24 cellular contexts compared by ENCODE assay signal in the genomic region with DNA sequence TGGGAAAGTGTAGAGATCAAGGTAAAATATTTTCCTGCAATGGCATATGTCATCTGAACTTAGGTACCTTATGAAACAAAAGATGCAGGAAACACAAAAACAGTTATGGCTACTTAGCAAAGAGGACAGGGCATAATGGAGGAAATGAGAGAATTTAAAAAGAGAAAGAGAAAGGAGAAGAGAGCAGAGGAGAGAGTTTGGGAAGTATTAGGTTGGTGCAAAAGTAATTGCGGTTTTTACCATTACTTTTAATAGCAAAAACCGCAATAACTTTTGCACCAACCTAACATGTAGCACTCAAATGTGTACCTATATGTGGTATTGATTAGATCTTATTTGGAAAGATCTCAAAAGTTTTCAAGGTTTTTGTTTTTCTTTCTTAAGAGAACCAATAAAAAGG.
DNase-seq lines count a peak whose midpoint lies in the region; ATAC-seq and TF ChIP-seq lines count a peak whose summit lies in the region.
"Had no signal": no experiment of that assay in that cellular context is flagged by ENCODE, and none has a peak within 500 bp of the region (broad histone marks: within the 10 kb centered on the region; RNA-seq: fewer than 3 reads in every experiment).

No MANE protein-coding gene starts in this region.

- no peak overlapping the region for H3K27ac ChIP-seq in HEK293 (ENCODE audit: extremely low read depth, low read depth, low read length)
- H3K27ac ChIP-seq: A549; BLaER1 treated with 17β-estradiol and CSF1 and Interleukin-3, amounts not matched to agents 10 nM and 100 nM; GM23248 had no signal

- no peaks in the 10 kb centered on the region for H3K9me3 ChIP-seq in HEK293 (ENCODE audit: control insufficient read depth, insufficient read depth, low read depth, low read length)
- H3K9me3 ChIP-seq: BE2C; BLaER1 treated with 17β-estradiol and CSF1 and Interleukin-3, amounts not matched to agents 10 nM and 100 nM had no signal

- no peaks in the 10 kb centered on the region for H3K4me1 Mint-ChIP-seq in activated naive CD8-positive, alpha-beta T cell treated with anti-CD3 and anti-CD28 coated beads, Interleukin-2, amount 10 ng/mL, durations not matched to agents 7 days and 5 days
- no peaks in the 10 kb centered on the region for H3K4me1 Mint-ChIP-seq in activated naive CD8-positive, alpha-beta T cell treated with anti-CD3 and anti-CD28 coated beads, Interleukin-2, amount 50 U/mL, for 24 hours
- H3K4me1 Mint-ChIP-seq: CD14-positive monocyte; CD8-positive, alpha-beta memory T cell had no signal

- POLR2A ChIA-PET in activated naive CD8-positive, alpha-beta T cell treated with anti-CD3 and anti-CD28 coated beads, Interleukin-2, amount 10 ng/mL, durations not matched to agents 7 days and 5 days (lab: Charles Lee): no interaction called here
- POLR2A ChIA-PET in HEK293 (lab: Yijun Ruan, JAX): no interaction called here

- no peaks in the 10 kb centered on the region for H3K4me1 ChIP-seq in HEK293 (ENCODE audit: control insufficient read depth, insufficient read depth, low read length)
- H3K4me1 ChIP-seq: A549; BE2C; BLaER1 treated with 17β-estradiol and CSF1 and Interleukin-3, amounts not matched to agents 10 nM and 100 nM had no signal

- no peak for TF ChIP-seq CTCF in HEK293 (tag by site-specific recombination; IDR thresholded peaks at IDR 0.05)

- ATAC-seq in activated naive CD8-positive, alpha-beta T cell treated with anti-CD3 and anti-CD28 coated beads, Interleukin-2, amount 10 ng/mL, durations not matched to agents 7 days and 5 days (ENCODE audit: low read depth): no peak
- ATAC-seq in activated naive CD8-positive, alpha-beta T cell treated with anti-CD3 and anti-CD28 coated beads, Interleukin-2, amount 50 U/mL, for 24 hours: no peak
- no peak for ATAC-seq in HG03108 (IDR thresholded peaks at IDR 0.05; ENCODE audit: unreplicated experiment)
- ATAC-seq in HG02973 (IDR thresholded peaks at IDR 0.05; ENCODE audit: unreplicated experiment): no peak
- ATAC-seq: A549 had no signal

- H3K36me3 ChIP-seq in HEK293 (ENCODE audit: control insufficient read depth in 2 of 2, insufficient read depth in 1 of 2, low read length in 2 of 2): no peaks in the 10 kb centered on the region
- H3K36me3 ChIP-seq: BE2C; BLaER1 treated with 17β-estradiol and CSF1 and Interleukin-3, amounts not matched to agents 10 nM and 100 nM had no signal

- H3K4me3 ChIP-seq in HEK293 (ENCODE audit: low read depth, low read length): no peak overlapping the region
- H3K4me3 ChIP-seq: A549; BLaER1 treated with 17β-estradiol and CSF1 and Interleukin-3, amounts not matched to agents 10 nM and 100 nM; GM23248 had no signal

- H3K9me3 Mint-ChIP-seq in activated naive CD8-positive, alpha-beta T cell treated with anti-CD3 and anti-CD28 coated beads, Interleukin-2, amount 10 ng/mL, durations not matched to agents 7 days and 5 days: no peaks in the 10 kb centered on the region
- no peaks in the 10 kb centered on the region for H3K9me3 Mint-ChIP-seq in activated naive CD8-positive, alpha-beta T cell treated with anti-CD3 and anti-CD28 coated beads, Interleukin-2, amount 50 U/mL, for 24 hours
- H3K9me3 Mint-ChIP-seq: HFFc6 had no signal

- H3K4me3 Mint-ChIP-seq in activated naive CD8-positive, alpha-beta T cell treated with anti-CD3 and anti-CD28 coated beads, Interleukin-2, amount 10 ng/mL, durations not matched to agents 7 days and 5 days: no peak overlapping the region
- no peak overlapping the region for H3K4me3 Mint-ChIP-seq in activated naive CD8-positive, alpha-beta T cell treated with anti-CD3 and anti-CD28 coated beads, Interleukin-2, amount 50 U/mL, for 24 hours
- H3K4me3 Mint-ChIP-seq: CD14-positive monocyte; CD4-positive, alpha-beta T cell; CD8-positive, alpha-beta memory T cell; HFFc6 had no signal

- H3K36me3 Mint-ChIP-seq in activated naive CD8-positive, alpha-beta T cell treated with anti-CD3 and anti-CD28 coated beads, Interleukin-2, amount 10 ng/mL, durations not matched to agents 7 days and 5 days: no peaks in the 10 kb centered on the region
- H3K36me3 Mint-ChIP-seq in activated naive CD8-positive, alpha-beta T cell treated with anti-CD3 and anti-CD28 coated beads, Interleukin-2, amount 50 U/mL, for 24 hours (ENCODE audit: low read depth): no peaks in the 10 kb centered on the region
- H3K36me3 Mint-ChIP-seq: CD14-positive monocyte; CD8-positive, alpha-beta memory T cell had no signal

- H3K27me3 Mint-ChIP-seq in activated naive CD8-positive, alpha-beta T cell treated with anti-CD3 and anti-CD28 coated beads, Interleukin-2, amount 10 ng/mL, durations not matched to agents 7 days and 5 days: peaks cover 10% of the 10 kb centered on the region
- H3K27me3 Mint-ChIP-seq in activated naive CD8-positive, alpha-beta T cell treated with anti-CD3 and anti-CD28 coated beads, Interleukin-2, amount 50 U/mL, for 24 hours: no peaks in the 10 kb centered on the region

- CTCF ChIA-PET in HEK293 (lab: Yijun Ruan, JAX): interaction anchor here (1.1 kb wide), 1 partner anchor 16 kb away, joined by 8 read pairs; no protein-coding TSS in a partner anchor

- H3K27ac Mint-ChIP-seq in activated naive CD8-positive, alpha-beta T cell treated with anti-CD3 and anti-CD28 coated beads, Interleukin-2, amount 10 ng/mL, durations not matched to agents 7 days and 5 days: peak overlapping the region; percentile 44
- H3K27ac Mint-ChIP-seq in activated naive CD8-positive, alpha-beta T cell treated with anti-CD3 and anti-CD28 coated beads, Interleukin-2, amount 50 U/mL, for 24 hours: no peak overlapping the region
- H3K27ac Mint-ChIP-seq: CD14-positive monocyte; CD4-positive, alpha-beta T cell; CD8-positive, alpha-beta memory T cell; HFFc6 had no signal

- DNase-seq in activated naive CD8-positive, alpha-beta T cell treated with anti-CD3 and anti-CD28 coated beads, Interleukin-2, amount 10 ng/mL, durations not matched to agents 7 days and 5 days: no peak
- DNase-seq in activated naive CD8-positive, alpha-beta T cell treated with anti-CD3 and anti-CD28 coated beads, Interleukin-2, amount 50 U/mL, for 24 hours: no peak
- DNase-seq in RPMI8226 (peak; percentile 8), COLO829 (ENCODE audit: low spot score) (no peak)
- DNase-seq: 8988T; ACHN; AML-193; BE2C; Calu3; CD4-positive, alpha-beta T cell; CD8-positive, alpha-beta memory T cell; COR-L47; DMS53; DMS79 treated with DMSO at 0.1 percent for 48 hours; GF-D8; GM23248; HCEC 1CT; HFFc6 had no signal

TF ChIP-seq in HEK293, 187 proteins besides CTCF, POLR2A, EP300 and RAD21:
- TF ChIP-seq ZNF354C (tag by site-specific recombination; IDR thresholded peaks at IDR 0.05; ENCODE audit: borderline replicate concordance, low read depth) (no peak), PRDM1 (tag by site-specific recombination; IDR thresholded peaks at IDR 0.05) (peak; percentile 44; the same call in 1 of the 2 replicates), ZNF529 (tag by site-specific recombination; IDR thresholded peaks at IDR 0.05; ENCODE audit: insufficient replicate concordance) (no peak)
- TF ChIP-seq, protein P1, sequence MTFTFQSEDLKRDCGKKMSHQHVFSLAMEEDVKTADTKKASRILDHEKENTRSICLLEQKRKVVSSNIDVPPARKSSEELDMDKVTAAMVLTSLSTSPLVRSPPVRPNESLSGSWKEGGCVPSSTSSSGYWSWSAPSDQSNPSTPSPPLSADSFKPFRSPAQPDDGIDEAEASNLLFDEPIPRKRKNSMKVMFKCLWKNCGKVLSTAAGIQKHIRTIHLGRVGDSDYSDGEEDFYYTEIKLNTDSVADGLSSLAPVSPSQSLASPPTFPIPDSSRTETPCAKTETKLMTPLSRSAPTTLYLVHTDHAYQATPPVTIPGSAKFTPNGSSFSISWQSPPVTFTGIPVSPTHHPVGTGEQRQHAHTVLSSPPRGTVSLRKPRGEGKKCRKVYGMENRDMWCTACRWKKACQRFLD (tag by site-specific recombination; IDR thresholded peaks at IDR 0.05): no peak
- TF ChIP-seq, protein P2, sequence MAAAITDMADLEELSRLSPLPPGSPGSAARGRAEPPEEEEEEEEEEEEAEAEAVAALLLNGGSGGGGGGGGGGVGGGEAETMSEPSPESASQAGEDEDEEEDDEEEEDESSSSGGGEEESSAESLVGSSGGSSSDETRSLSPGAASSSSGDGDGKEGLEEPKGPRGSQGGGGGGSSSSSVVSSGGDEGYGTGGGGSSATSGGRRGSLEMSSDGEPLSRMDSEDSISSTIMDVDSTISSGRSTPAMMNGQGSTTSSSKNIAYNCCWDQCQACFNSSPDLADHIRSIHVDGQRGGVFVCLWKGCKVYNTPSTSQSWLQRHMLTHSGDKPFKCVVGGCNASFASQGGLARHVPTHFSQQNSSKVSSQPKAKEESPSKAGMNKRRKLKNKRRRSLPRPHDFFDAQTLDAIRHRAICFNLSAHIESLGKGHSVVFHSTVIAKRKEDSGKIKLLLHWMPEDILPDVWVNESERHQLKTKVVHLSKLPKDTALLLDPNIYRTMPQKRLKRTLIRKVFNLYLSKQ (tag by site-specific recombination; IDR thresholded peaks at IDR 0.05; ENCODE audit: borderline replicate concordance): no peak
